Comparison of ENCODE assay signal across 10 cellular contexts in the genomic region with DNA sequence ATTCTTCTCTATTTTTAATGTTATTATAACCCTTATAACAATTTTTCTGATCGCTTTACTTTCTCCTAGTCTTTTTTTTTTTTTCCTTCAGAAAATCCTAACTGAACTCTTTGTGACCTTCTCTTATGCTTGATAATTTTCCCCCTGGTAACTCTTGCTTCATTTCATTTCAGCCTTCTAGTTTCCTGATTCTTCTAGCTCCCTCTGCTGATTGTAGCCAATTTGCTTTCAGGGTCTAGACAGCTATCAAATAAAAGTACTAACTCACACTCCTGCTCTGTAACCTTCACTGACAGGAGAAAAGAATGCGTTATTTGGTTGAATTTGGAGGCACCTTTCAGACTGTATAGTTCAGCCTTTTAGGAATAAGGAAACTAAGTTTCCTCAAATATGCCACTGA.
DNase-seq lines count a peak whose midpoint lies in the region; ATAC-seq, FAIRE-seq and TF ChIP-seq lines count a peak whose summit lies in the region.
"Had no signal": no experiment of that assay in that cellular context is flagged by ENCODE, and none has a peak within 500 bp of the region (broad histone marks: within the 10 kb centered on the region; RNA-seq: fewer than 3 reads in every experiment).

No MANE protein-coding gene starts in this region.

- H3K27me3 ChIP-seq in uterus (no peaks in the 10 kb centered on the region), pancreas (no peaks in the 10 kb centered on the region)

- DNase-seq in NCI-H1417 treated with DMSO at 0.1 percent for 48 hours (lab: John Stamatoyannopoulos, UW) (peak; percentile 62), mesothelial cell of epicardium (ENCODE audit: low spot score in 2 of 2, unreplicated experiment in 2 of 2) (no peak), uterus (no peak), pancreas (no peak)
- DNase-seq: activated T-cell treated with anti-CD3 and anti-CD28 coated beads, Interleukin-2, amount 50 U/mL, for 4 hours; Right ventricle myocardium superior had no signal

- WGBS in pancreas, 2 donors = 47 to 49% methylated on average over 2 of the region's 2 CpGs

- no peaks in the 10 kb centered on the region for H3K4me1 ChIP-seq in uterus
- no peaks in the 10 kb centered on the region for H3K4me1 ChIP-seq in pancreas

- H3K36me3 Mint-ChIP-seq in brain = no peaks in the 10 kb centered on the region
- H3K36me3 Mint-ChIP-seq in mesothelial cell of epicardium = no peaks in the 10 kb centered on the region

- H3K9me3 ChIP-seq in uterus (no peaks in the 10 kb centered on the region), pancreas (no peaks in the 10 kb centered on the region)

- no peak for TF ChIP-seq POLR2A in uterus (IDR thresholded peaks at IDR 0.05)

- H3K4me3 Mint-ChIP-seq in brain = peak overlapping the region in 1 of 5 experiments; percentile 13
- H3K4me3 Mint-ChIP-seq in mesothelial cell of epicardium = no peak overlapping the region
- H3K4me3 Mint-ChIP-seq: activated T-cell treated with anti-CD3 and anti-CD28 coated beads, Interleukin-2, amount 50 U/mL, for 4 hours had no signal

- H3K4me3 ChIP-seq in uterus (no peak overlapping the region), pancreas (no peak overlapping the region)

- H3K27me3 Mint-ChIP-seq in brain (no peaks in the 10 kb centered on the region), mesothelial cell of epicardium (ENCODE audit: low read depth) (no peaks in the 10 kb centered on the region)

- ATAC-seq in GM18870 (IDR thresholded peaks at IDR 0.05; ENCODE audit: unreplicated experiment) (no peak), GM19023 (IDR thresholded peaks at IDR 0.05; ENCODE audit: unreplicated experiment) (no peak), pancreas (no peak)
- ATAC-seq: activated T-cell treated with anti-CD3 and anti-CD28 coated beads, Interleukin-2, amount 50 U/mL, for 4 hours had no signal

- intact Hi-C loops in uterus (cut with DNase I; ENCODE audit: low total_unique reads) = no loop called here
- intact Hi-C loops in pancreas (cut with DNase I) = no loop called here

- no peak overlapping the region for H3K27ac ChIP-seq in uterus
- H3K27ac ChIP-seq in pancreas = no peak overlapping the region

- H3K9me3 Mint-ChIP-seq in brain (peaks cover 0 to 4% (median 0%) of the 10 kb centered on the region in 5 experiments), mesothelial cell of epicardium (no peaks in the 10 kb centered on the region)
- H3K9me3 Mint-ChIP-seq: activated T-cell treated with anti-CD3 and anti-CD28 coated beads, Interleukin-2, amount 50 U/mL, for 4 hours had no signal

- peak overlapping the region in 4 of 5 experiments; percentile 9 to 64 (median 34) for H3K27ac Mint-ChIP-seq in brain
- H3K27ac Mint-ChIP-seq in mesothelial cell of epicardium = peak overlapping the region; percentile 66

- FAIRE-seq in G401.6 (lab: Jason Lieb, UNC) (peak; percentile 30), pancreas (lab: Jason Lieb, UNC) (no peak)

- peak; percentile 58 to 63 for TF ChIP-seq CTCF in brain (conservative IDR thresholded peaks at IDR 0.05)
- TF ChIP-seq CTCF in mesothelial cell of epicardium (IDR thresholded peaks at IDR 0.05; ENCODE audit: unreplicated experiment) = no peak
- TF ChIP-seq CTCF in uterus (IDR thresholded peaks at IDR 0.05) = no peak
- no peak for TF ChIP-seq CTCF in pancreas (IDR thresholded peaks at IDR 0.05)

- H3K36me3 ChIP-seq in uterus (no peaks in the 10 kb centered on the region), pancreas (no peaks in the 10 kb centered on the region)

- H3K4me1 Mint-ChIP-seq in brain = peaks cover 84% of the 10 kb centered on the region
- peaks cover 51% of the 10 kb centered on the region for H3K4me1 Mint-ChIP-seq in mesothelial cell of epicardium

Comparison
In these comparisons a context has a peak if more than half of its experiments do, and no peak if none do; other contexts are left out.
1. CTCF ChIP-seq: peak in brain (2 of 2); none in mesothelial cell of epicardium (single experiment), uterus (0 of 4) and pancreas (0 of 4).